16 cellular contexts compared by ENCODE assay signal in the genomic region with DNA sequence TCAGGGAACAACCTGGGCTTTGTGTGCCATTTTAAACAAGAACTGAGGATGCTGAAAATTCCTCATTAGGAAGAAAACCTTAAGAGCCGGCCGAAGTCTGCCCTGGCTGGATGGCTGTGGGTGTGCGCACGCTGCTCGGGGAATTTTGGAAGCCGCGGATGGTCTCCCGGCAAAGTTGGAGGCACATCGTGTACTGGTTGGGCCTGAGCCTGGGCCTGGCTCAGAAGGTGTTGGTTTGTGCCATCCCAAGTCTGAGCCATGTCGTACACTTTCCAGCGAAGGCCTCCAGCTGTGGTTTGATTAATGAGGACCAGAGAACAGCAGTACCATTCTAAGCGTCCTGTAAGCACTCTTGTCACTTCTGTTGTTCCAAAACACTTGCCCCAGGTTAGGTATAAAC.
DNase-seq lines count a peak whose midpoint lies in the region; ATAC-seq and TF ChIP-seq lines count a peak whose summit lies in the region.
"Had no signal": no experiment of that assay in that cellular context is flagged by ENCODE, and none has a peak within 500 bp of the region (broad histone marks: within the 10 kb centered on the region; RNA-seq: fewer than 3 reads in every experiment).

No MANE protein-coding gene starts in this region.

- TF ChIP-seq CTCF in osteocyte (IDR thresholded peaks at IDR 0.05), result no peak
- TF ChIP-seq CTCF in testis (IDR thresholded peaks at IDR 0.05), result no peak

- no peaks in the 10 kb centered on the region for H3K9me3 Mint-ChIP-seq in osteocyte (ENCODE audit: unreplicated experiment)
- H3K9me3 Mint-ChIP-seq: activated CD4-positive, alpha-beta memory T cell treated with anti-CD3 and anti-CD28 coated beads for 36 hours; activated naive CD4-positive, alpha-beta T cell treated with anti-CD3 and anti-CD28 coated beads, Interleukin-2, amount 10 ng/mL, durations not matched to agents 7 days and 5 days had no signal

- H3K27me3 Mint-ChIP-seq in osteocyte (ENCODE audit: unreplicated experiment), result no peaks in the 10 kb centered on the region

- H3K9me3 ChIP-seq in testis, result no peaks in the 10 kb centered on the region

- ATAC-seq in left cardiac atrium, result peak; percentile 45 to 75
- ATAC-seq in SK-N-SH treated with all-trans-retinoic acid at 6 μM for 48 hours, result no peak
- no peak for ATAC-seq in HG03469 (IDR thresholded peaks at IDR 0.05; ENCODE audit: unreplicated experiment)

- peak overlapping the region; percentile 27 for H3K27ac Mint-ChIP-seq in osteocyte (ENCODE audit: unreplicated experiment)
- H3K27ac Mint-ChIP-seq: activated CD4-positive, alpha-beta memory T cell treated with anti-CD3 and anti-CD28 coated beads for 36 hours; activated naive CD4-positive, alpha-beta T cell treated with anti-CD3 and anti-CD28 coated beads, Interleukin-2, amount 10 ng/mL, durations not matched to agents 7 days and 5 days; activated T-cell treated with anti-CD3 and anti-CD28 coated beads, Interleukin-2, amount 50 U/mL, for 24 hours had no signal

- TF ChIP-seq POLR2A in testis (IDR thresholded peaks at IDR 0.05), result no peak

- peaks cover 23% of the 10 kb centered on the region for H3K4me1 ChIP-seq in testis

- DNase-seq in anterior cingulate cortex (lab: John Stamatoyannopoulos, UW) (peak in 41 of 58 donors; percentile 23 to 88 (median 58)), left cardiac atrium (peak; percentile 56), osteocyte (ENCODE audit: extremely low spot score, unreplicated experiment) (no peak), testis (peak; percentile 70), SKM-1 (lab: John Stamatoyannopoulos, UW; ENCODE audit: unreplicated experiment) (no peak)
- no peak for DNase-seq in activated CD4-positive, alpha-beta T cell treated with anti-CD3 and anti-CD28 coated beads, Interleukin-2, amount 50 U/mL, for 4 hours
- DNase-seq: activated CD4-positive, alpha-beta memory T cell treated with anti-CD3 and anti-CD28 coated beads for 36 hours; activated naive CD4-positive, alpha-beta T cell treated with anti-CD3 and anti-CD28 coated beads, Interleukin-2, amount 10 ng/mL, durations not matched to agents 7 days and 5 days; activated T-cell treated with anti-CD3 and anti-CD28 coated beads, Interleukin-2, amount 50 U/mL, for 24 hours; NCI-H187; NCI-H446 treated with DMSO at 0.1 percent for 48 hours; stimulated activated CD4-positive, alpha-beta T cell treated with anti-CD3 and anti-CD28 coated beads, Interleukin-15, amount 100 ng/mL, for 24 hours; stimulated activated naive CD4-positive, alpha-beta T cell treated with Interleukin-2 at 50 U/mL for 16 hours had no signal

- intact Hi-C loops in left cardiac atrium (cut with DNase I), result no loop called here
- intact Hi-C loops in testis (cut with DNase I; ENCODE audit: low total_unique reads), result no loop called here

- no peak overlapping the region for H3K4me3 Mint-ChIP-seq in osteocyte (ENCODE audit: unreplicated experiment)
- H3K4me3 Mint-ChIP-seq: activated CD4-positive, alpha-beta memory T cell treated with anti-CD3 and anti-CD28 coated beads for 36 hours; activated naive CD4-positive, alpha-beta T cell treated with anti-CD3 and anti-CD28 coated beads, Interleukin-2, amount 10 ng/mL, durations not matched to agents 7 days and 5 days; activated T-cell treated with anti-CD3 and anti-CD28 coated beads, Interleukin-2, amount 50 U/mL, for 24 hours had no signal

- no peak overlapping the region for H3K4me3 ChIP-seq in testis

- no peaks in the 10 kb centered on the region for H3K36me3 ChIP-seq in testis (ENCODE audit: low read depth, missing control alignments)

- WGBS in testis, 2 donors, result 52 to 53% methylated on average over 12 of the region's 12 CpGs

- peak overlapping the region; percentile 8 to 74 for H3K27ac ChIP-seq in testis
- H3K27ac ChIP-seq: VCaP had no signal

- peaks cover 28% of the 10 kb centered on the region for H3K4me1 Mint-ChIP-seq in osteocyte (ENCODE audit: unreplicated experiment)
- H3K4me1 Mint-ChIP-seq: activated naive CD4-positive, alpha-beta T cell treated with anti-CD3 and anti-CD28 coated beads, Interleukin-2, amount 10 ng/mL, durations not matched to agents 7 days and 5 days had no signal

- H3K36me3 Mint-ChIP-seq in osteocyte (ENCODE audit: unreplicated experiment), result peaks cover 32% of the 10 kb centered on the region

- no peaks in the 10 kb centered on the region for H3K27me3 ChIP-seq in testis

TF ChIP-seq in SK-N-SH treated with all-trans-retinoic acid at 6 μM for 48 hours, 23 proteins besides CTCF, POLR2A, EP300 and RAD21:
- TF ChIP-seq ARNTL (CRISPR knock-in tag; IDR thresholded peaks at IDR 0.05; ENCODE audit: borderline replicate concordance, low read depth) (no peak), TOX (CRISPR knock-in tag; IDR thresholded peaks at IDR 0.05; ENCODE audit: borderline replicate concordance) (no peak), RARB (CRISPR knock-in tag; IDR thresholded peaks at IDR 0.05) (no peak)
TF ChIP-seq in SK-N-SH treated with all-trans-retinoic acid at 6 μM for 48 hours: peak in this region for 0.

Comparison
In these comparisons a context has a peak if more than half of its experiments do, and no peak if none do; other contexts are left out.
1. DNase-seq: peak in anterior cingulate cortex (41 of 58), left cardiac atrium (single experiment) and testis (single experiment); none in osteocyte (single experiment), activated CD4-positive, alpha-beta T cell treated with anti-CD3 and anti-CD28 coated beads, Interleukin-2, amount 50 U/mL, for 4 hours (0 of 2) and SKM-1 (single experiment).
2. ATAC-seq: peak in left cardiac atrium (2 of 2); none in SK-N-SH treated with all-trans-retinoic acid at 6 μM for 48 hours (single experiment) and HG03469 (single experiment).